27 cellular contexts compared by ENCODE assay signal in the genomic region with DNA sequence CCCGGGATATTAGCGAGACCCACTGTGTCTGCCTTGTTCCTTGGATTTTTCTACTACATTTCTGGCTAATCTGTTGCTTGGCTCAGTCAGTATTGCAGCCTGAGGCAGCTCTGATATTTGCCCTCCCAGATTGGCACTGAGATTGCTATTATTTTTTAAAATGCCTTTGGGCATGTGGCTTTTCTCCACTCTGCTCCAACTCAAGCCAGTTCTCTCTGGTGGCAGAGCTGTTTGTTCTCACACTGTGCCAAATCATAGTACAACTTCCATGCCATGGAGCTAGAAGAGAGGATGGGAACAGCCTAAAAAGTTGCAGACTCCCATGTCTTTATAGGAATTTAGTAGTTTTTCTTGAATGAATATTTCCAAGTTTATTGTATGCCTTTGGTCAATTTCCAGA.
"Had no signal": no experiment of that assay in that cellular context is flagged by ENCODE, and none has a peak within 500 bp of the region (broad histone marks: within the 10 kb centered on the region; RNA-seq: fewer than 3 reads in every experiment).

No MANE protein-coding gene starts in this region.

- H3K9me3 Mint-ChIP-seq: activated CD4-positive, alpha-beta T cell treated with anti-CD3 and anti-CD28 coated beads, Interleukin-2, amount 10 ng/mL, durations not matched to agents 24 days and 14 days; activated T-helper 2 cell treated with anti-CD3 and anti-CD28 coated beads, Interferon-gamma antibody, Interleukin-2, Interleukin-4, amounts not matched to agents 10 μg/mL and 5 μg/mL and 100 μg/mL, durations not matched to agents 14 hours and 24 hours and 36 hours; T-helper 2 cell treated with Interferon-gamma antibody and Interleukin-4, amounts not matched to agents 5 μg/mL and 100 μg/mL, for 36 hours had no signal

- H3K27ac ChIP-seq: adrenal gland, body of pancreas, Peyer's patch had no signal

- H3K4me1 ChIP-seq: adrenal gland, body of pancreas, Peyer's patch had no signal

- H3K36me3 ChIP-seq: adrenal gland, Peyer's patch had no signal

- H3K4me1 Mint-ChIP-seq: activated CD4-positive, alpha-beta T cell treated with anti-CD3 and anti-CD28 coated beads, Interleukin-2, amount 10 ng/mL, durations not matched to agents 24 days and 14 days had no signal

- H3K27me3 Mint-ChIP-seq: activated CD4-positive, alpha-beta T cell treated with anti-CD3 and anti-CD28 coated beads, Interleukin-2, amount 10 ng/mL, durations not matched to agents 24 days and 14 days; activated T-cell treated with anti-CD3 and anti-CD28 coated beads, Interleukin-2, amount 50 U/mL, for 24 hours had no signal

- FAIRE-seq: astrocyte, bronchial epithelial cell, TTC549 had no signal

- DNase-seq: activated CD4-positive, alpha-beta T cell treated with anti-CD3 and anti-CD28 coated beads, Interleukin-2, amount 10 ng/mL, durations not matched to agents 24 days and 14 days; activated CD4-positive, alpha-beta T cell treated with anti-CD3 and anti-CD28 coated beads, Interleukin-2, amount 50 U/mL, for 4 hours; activated CD8-positive, alpha-beta T cell treated with anti-CD3 and anti-CD28 coated beads, Interleukin-2, amount 10 ng/mL, durations not matched to agents 7 days and 5 days; activated gamma-delta T cell; activated naive CD4-positive, alpha-beta T cell treated with Interleukin-2 at 50 U/mL for 16 hours; activated T-cell treated with anti-CD3 and anti-CD28 coated beads, Interleukin-2, amount 50 U/mL, for 24 hours; adrenal gland; body of pancreas; Kasumi-1; KG1; NCI-H1105; NCI-H1417 treated with DMSO at 0.1 percent for 48 hours; NCI-H187 treated with DMSO at 0.1 percent for 48 hours; NCI-H2081; NCI-H2171 treated with DMSO at 0.1 percent for 48 hours; NCI-H2227 treated with DMSO at 0.1 percent for 48 hours; NCI-H524; NK-92 treated with Interleukin-12 subunit alpha and Interleukin-12 subunit beta, amount 100 ng/mL, for 24 hours; PC-3; Peyer's patch; RPMI8226; SIG-M5 had no signal

- H3K27me3 ChIP-seq: adrenal gland, body of pancreas, Peyer's patch had no signal

- H3K27ac Mint-ChIP-seq: activated CD4-positive, alpha-beta T cell treated with anti-CD3 and anti-CD28 coated beads, Interleukin-2, amount 10 ng/mL, durations not matched to agents 24 days and 14 days; activated CD8-positive, alpha-beta T cell treated with anti-CD3 and anti-CD28 coated beads, Interleukin-2, amount 10 ng/mL, durations not matched to agents 7 days and 5 days; activated T-cell treated with anti-CD3 and anti-CD28 coated beads, Interleukin-2, amount 50 U/mL, for 24 hours; activated T-helper 2 cell treated with anti-CD3 and anti-CD28 coated beads, Interferon-gamma antibody, Interleukin-2, Interleukin-4, amounts not matched to agents 10 μg/mL and 5 μg/mL and 100 μg/mL, durations not matched to agents 14 hours and 24 hours and 36 hours; T-helper 2 cell treated with Interferon-gamma antibody and Interleukin-4, amounts not matched to agents 5 μg/mL and 100 μg/mL, for 36 hours had no signal

- H3K4me3 Mint-ChIP-seq: activated CD4-positive, alpha-beta T cell treated with anti-CD3 and anti-CD28 coated beads, Interleukin-2, amount 10 ng/mL, durations not matched to agents 24 days and 14 days; activated CD8-positive, alpha-beta T cell treated with anti-CD3 and anti-CD28 coated beads, Interleukin-2, amount 10 ng/mL, durations not matched to agents 7 days and 5 days; activated T-cell treated with anti-CD3 and anti-CD28 coated beads, Interleukin-2, amount 50 U/mL, for 24 hours; T-helper 2 cell treated with Interferon-gamma antibody and Interleukin-4, amounts not matched to agents 5 μg/mL and 100 μg/mL, for 36 hours had no signal

- H3K9me3 ChIP-seq: adrenal gland, Peyer's patch had no signal

- H3K4me3 ChIP-seq: adrenal gland, body of pancreas, Peyer's patch had no signal
